Comparison of ENCODE assay signal across 11 cellular contexts in the genomic region with DNA sequence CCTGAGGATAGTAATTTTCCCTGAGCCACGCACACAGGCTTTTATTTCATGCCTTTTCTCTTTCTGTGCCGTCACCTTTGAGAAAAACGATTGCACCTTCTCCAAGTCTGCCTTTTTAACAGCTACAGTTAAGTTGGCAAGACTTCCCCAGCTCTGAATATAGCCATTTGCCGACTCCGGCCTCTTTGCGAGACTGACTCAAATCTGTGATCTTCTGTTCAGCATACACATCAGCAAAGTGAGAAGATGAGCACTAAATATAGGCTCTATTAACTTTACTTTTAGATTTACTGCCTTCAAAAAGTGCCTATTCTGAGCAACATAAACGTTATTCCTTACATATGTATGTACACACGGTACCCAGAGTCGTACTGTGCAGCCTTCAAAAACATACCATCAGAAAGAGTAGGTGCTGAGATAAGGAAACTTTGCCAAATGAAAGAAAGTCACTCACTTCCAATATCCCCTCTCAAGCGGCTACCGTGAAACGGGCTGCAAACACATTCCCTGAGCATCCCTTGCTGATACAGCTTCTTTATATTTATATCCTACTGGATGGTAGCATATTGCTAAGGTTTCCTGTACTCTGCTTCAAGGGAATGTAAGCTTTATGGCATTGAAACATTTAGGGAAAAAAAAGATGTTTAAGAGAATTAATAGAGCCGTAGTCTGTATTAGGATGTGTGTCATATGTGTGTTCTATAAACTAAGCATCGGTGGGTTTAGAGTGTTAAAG.
"Had no signal": no experiment of that assay in that cellular context is flagged by ENCODE, and none has a peak within 500 bp of the region (broad histone marks: within the 10 kb centered on the region; RNA-seq: fewer than 3 reads in every experiment).

No MANE protein-coding gene starts in this region.

- H3K9me3 ChIP-seq: neutrophil had no signal

- H3K4me3 ChIP-seq: cardiac muscle cell had no signal

- DNase-seq: activated naive CD4-positive, alpha-beta T cell treated with anti-CD3 and anti-CD28 coated beads, Interleukin-2, amount 10 ng/mL, durations not matched to agents 7 days and 5 days; cortex of kidney; effector memory CD4-positive, alpha-beta T cell; islet precursor cell; natural killer cell; T-cell; T-helper 9 cell had no signal

- ATAC-seq: activated CD4-positive, CD25-positive, alpha-beta regulatory T cell treated with anti-CD3 and anti-CD28 coated beads, Interleukin-2, amount 50 U/mL, for 24 hours; left lobe of liver; natural killer cell; T-cell had no signal

- H3K27ac ChIP-seq: cardiac muscle cell, neutrophil had no signal

- H3K27me3 ChIP-seq: cardiac muscle cell, neutrophil had no signal

- H3K36me3 ChIP-seq: cardiac muscle cell, neutrophil had no signal
